In the genomic region with DNA sequence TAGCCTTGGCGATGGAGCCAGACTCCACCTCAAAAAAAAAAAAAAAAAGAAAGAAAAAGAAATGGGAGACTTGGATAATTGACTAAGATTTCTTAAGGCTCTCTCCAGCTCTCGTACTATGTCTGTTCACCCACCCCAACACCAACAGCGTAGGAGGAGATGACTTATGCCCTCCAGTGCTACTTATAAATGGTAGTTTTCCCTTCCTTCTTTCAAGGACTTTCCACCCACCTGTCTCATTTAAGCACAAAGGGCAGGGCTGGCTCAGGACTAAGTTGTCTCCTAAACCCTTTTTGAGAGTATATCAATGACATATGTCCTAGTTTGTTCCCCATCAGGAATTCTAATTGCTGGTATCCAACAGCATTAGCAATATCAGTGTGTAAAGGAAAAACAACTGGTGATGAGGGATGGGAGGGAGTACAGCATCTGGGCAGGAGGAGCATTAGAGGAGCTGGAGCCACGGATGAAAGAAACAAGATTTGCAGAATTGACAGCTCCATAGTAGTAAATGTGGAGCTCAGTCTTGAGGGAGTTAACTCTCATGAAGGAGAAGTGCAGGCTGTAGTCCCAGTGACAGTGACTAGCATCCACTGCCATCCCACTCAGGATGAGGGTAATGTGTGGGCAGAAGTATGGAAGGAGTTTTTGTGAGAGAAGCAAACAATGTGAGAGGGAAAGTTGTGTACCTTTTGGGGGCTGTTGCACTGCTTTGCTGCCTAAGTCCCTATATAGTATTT, we compare ENCODE assay signal across 1 cellular context.
TF ChIP-seq lines count a peak whose summit lies in the region.

No MANE protein-coding gene starts in this region.

TF ChIP-seq in HEK293, 187 proteins besides CTCF, POLR2A, EP300 and RAD21 (continued from another document):
- TF ChIP-seq, protein P1, sequence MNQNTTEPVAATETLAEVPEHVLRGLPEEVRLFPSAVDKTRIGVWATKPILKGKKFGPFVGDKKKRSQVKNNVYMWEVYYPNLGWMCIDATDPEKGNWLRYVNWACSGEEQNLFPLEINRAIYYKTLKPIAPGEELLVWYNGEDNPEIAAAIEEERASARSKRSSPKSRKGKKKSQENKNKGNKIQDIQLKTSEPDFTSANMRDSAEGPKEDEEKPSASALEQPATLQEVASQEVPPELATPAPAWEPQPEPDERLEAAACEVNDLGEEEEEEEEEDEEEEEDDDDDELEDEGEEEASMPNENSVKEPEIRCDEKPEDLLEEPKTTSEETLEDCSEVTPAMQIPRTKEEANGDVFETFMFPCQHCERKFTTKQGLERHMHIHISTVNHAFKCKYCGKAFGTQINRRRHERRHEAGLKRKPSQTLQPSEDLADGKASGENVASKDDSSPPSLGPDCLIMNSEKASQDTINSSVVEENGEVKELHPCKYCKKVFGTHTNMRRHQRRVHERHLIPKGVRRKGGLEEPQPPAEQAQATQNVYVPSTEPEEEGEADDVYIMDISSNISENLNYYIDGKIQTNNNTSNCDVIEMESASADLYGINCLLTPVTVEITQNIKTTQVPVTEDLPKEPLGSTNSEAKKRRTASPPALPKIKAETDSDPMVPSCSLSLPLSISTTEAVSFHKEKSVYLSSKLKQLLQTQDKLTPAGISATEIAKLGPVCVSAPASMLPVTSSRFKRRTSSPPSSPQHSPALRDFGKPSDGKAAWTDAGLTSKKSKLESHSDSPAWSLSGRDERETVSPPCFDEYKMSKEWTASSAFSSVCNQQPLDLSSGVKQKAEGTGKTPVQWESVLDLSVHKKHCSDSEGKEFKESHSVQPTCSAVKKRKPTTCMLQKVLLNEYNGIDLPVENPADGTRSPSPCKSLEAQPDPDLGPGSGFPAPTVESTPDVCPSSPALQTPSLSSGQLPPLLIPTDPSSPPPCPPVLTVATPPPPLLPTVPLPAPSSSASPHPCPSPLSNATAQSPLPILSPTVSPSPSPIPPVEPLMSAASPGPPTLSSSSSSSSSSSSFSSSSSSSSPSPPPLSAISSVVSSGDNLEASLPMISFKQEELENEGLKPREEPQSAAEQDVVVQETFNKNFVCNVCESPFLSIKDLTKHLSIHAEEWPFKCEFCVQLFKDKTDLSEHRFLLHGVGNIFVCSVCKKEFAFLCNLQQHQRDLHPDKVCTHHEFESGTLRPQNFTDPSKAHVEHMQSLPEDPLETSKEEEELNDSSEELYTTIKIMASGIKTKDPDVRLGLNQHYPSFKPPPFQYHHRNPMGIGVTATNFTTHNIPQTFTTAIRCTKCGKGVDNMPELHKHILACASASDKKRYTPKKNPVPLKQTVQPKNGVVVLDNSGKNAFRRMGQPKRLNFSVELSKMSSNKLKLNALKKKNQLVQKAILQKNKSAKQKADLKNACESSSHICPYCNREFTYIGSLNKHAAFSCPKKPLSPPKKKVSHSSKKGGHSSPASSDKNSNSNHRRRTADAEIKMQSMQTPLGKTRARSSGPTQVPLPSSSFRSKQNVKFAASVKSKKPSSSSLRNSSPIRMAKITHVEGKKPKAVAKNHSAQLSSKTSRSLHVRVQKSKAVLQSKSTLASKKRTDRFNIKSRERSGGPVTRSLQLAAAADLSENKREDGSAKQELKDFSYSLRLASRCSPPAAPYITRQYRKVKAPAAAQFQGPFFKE (tag by site-specific recombination; IDR thresholded peaks at IDR 0.05; ENCODE audit: borderline replicate concordance): no peak
- TF ChIP-seq ZFHX2 (tag by site-specific recombination; conservative IDR thresholded peaks at IDR 0.05) (peak; percentile 61), EGR2 (tag by site-specific recombination; IDR thresholded peaks at IDR 0.05; ENCODE audit: low read depth) (peak; percentile 61), ZNF394 (tag by site-specific recombination; IDR thresholded peaks at IDR 0.05; ENCODE audit: borderline replicate concordance) (peak; percentile 83; the same call in 1 of the 2 replicates)
